In the genomic region with DNA sequence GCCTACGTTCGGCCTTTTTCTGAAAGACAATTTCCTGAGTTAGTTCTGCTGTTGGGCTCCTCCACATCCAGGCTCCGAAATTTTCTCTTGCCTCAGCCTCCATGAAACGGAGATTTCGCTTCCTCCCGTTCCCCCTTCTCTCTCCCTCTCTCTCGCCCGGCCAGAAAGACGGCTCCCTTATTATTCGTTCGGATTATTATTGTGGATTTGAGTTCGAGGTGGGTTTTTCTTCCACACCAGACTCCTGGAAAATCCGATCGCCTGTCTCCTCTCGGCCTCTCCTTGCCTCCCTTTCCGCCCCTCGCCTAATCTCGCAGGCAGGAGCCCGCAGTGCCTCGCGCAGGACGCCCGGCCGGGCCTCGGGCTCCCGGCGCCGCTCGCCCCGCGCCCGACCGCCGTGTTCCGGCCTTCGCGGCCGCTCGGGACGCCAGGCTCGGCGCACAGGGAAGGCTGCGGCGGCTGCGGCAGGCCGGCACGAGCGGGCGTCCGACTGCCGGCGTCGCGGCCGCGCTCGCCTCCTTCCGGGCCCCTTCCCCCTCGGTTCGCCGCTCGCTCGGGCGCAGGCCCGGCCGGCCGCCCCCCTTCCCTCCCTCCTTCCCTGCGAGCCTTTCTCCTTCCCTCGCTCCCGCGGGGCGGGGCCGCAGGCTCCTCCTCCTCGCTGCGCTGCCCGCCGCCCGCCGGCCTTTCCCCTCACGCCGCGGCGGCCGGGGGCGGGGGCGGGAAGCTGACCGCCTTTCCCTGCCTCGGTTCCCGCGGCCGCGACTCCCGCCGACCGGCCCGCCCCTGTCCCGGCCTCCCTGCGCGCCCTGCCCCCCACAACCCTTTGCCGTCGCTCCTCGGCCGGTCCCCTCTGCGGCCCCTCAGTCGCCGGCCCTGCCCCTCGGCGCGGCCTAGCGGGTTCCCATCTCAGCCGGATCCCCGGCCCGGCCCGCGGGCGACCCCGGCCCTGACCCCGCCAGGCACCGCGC, we compare ENCODE assay signal across 1 cellular context.
TF ChIP-seq lines count a peak whose summit lies in the region.

Gene ARHGEF11 (minus strand): TSS at position 492 of the 968 bp plus-strand sequence. CDS start 1,412 bp downstream, outside the sequence.

TF ChIP-seq in HepG2, 621 proteins besides CTCF, POLR2A, EP300 and RAD21 (continued from another document and continues in another):
- no peak; the same call in 1 of the 2 replicates for TF ChIP-seq ZNF784 (CRISPR knock-in tag; IDR thresholded peaks at IDR 0.05; ENCODE audit: borderline replicate concordance)
- no peak for TF ChIP-seq BRCA1 (CRISPR knock-in tag; IDR thresholded peaks at IDR 0.05)
- no peak for TF ChIP-seq ZNF570 (CRISPR knock-in tag; IDR thresholded peaks at IDR 0.05; ENCODE audit: borderline replicate concordance)
- no peak for TF ChIP-seq PRMT3 (CRISPR knock-in tag; IDR thresholded peaks at IDR 0.05; ENCODE audit: borderline replicate concordance, low read depth)
- TF ChIP-seq HIVEP1 (CRISPR knock-in tag; IDR thresholded peaks at IDR 0.05) = no peak
- TF ChIP-seq ISX (CRISPR knock-in tag; conservative IDR thresholded peaks at IDR 0.05) = no peak
- 0 out of 2 replicates have a peak, but pooled peaks have one; percentile 35 for TF ChIP-seq HES4 (CRISPR knock-in tag; IDR thresholded peaks at IDR 0.05; ENCODE audit: borderline replicate concordance)
- TF ChIP-seq ZSCAN21 (CRISPR knock-in tag; IDR thresholded peaks at IDR 0.05; ENCODE audit: borderline replicate concordance) = peak; percentile 88
- no peak for TF ChIP-seq ZNF407 (CRISPR knock-in tag; IDR thresholded peaks at IDR 0.05; ENCODE audit: not compliant biosample characterization)
- TF ChIP-seq HOXA7 (CRISPR knock-in tag; IDR thresholded peaks at IDR 0.05) = no peak
- TF ChIP-seq ZNF547 (CRISPR knock-in tag; IDR thresholded peaks at IDR 0.05) = no peak
- TF ChIP-seq TSC22D2 (CRISPR knock-in tag; IDR thresholded peaks at IDR 0.05; ENCODE audit: borderline replicate concordance) = no peak
- no peak for TF ChIP-seq ZNF251 (CRISPR knock-in tag; IDR thresholded peaks at IDR 0.05)
- 0 out of 2 replicates have a peak, but pooled peaks have one; percentile 11 for TF ChIP-seq ZC3H13 (CRISPR knock-in tag; IDR thresholded peaks at IDR 0.05)
- no peak for TF ChIP-seq ZNF614 (CRISPR knock-in tag; IDR thresholded peaks at IDR 0.05; ENCODE audit: borderline replicate concordance)
- TF ChIP-seq ZSCAN30 (CRISPR knock-in tag; IDR thresholded peaks at IDR 0.05) = no peak
- TF ChIP-seq ZNF510 (CRISPR knock-in tag; IDR thresholded peaks at IDR 0.05; ENCODE audit: low read depth) = no peak
- TF ChIP-seq, protein P1, sequence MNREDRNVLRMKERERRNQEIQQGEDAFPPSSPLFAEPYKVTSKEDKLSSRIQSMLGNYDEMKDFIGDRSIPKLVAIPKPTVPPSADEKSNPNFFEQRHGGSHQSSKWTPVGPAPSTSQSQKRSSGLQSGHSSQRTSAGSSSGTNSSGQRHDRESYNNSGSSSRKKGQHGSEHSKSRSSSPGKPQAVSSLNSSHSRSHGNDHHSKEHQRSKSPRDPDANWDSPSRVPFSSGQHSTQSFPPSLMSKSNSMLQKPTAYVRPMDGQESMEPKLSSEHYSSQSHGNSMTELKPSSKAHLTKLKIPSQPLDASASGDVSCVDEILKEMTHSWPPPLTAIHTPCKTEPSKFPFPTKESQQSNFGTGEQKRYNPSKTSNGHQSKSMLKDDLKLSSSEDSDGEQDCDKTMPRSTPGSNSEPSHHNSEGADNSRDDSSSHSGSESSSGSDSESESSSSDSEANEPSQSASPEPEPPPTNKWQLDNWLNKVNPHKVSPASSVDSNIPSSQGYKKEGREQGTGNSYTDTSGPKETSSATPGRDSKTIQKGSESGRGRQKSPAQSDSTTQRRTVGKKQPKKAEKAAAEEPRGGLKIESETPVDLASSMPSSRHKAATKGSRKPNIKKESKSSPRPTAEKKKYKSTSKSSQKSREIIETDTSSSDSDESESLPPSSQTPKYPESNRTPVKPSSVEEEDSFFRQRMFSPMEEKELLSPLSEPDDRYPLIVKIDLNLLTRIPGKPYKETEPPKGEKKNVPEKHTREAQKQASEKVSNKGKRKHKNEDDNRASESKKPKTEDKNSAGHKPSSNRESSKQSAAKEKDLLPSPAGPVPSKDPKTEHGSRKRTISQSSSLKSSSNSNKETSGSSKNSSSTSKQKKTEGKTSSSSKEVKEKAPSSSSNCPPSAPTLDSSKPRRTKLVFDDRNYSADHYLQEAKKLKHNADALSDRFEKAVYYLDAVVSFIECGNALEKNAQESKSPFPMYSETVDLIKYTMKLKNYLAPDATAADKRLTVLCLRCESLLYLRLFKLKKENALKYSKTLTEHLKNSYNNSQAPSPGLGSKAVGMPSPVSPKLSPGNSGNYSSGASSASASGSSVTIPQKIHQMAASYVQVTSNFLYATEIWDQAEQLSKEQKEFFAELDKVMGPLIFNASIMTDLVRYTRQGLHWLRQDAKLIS (CRISPR knock-in tag; IDR thresholded peaks at IDR 0.05) = no peak
- 0 out of 2 replicates have a peak, but pooled peaks have one; percentile 21 for TF ChIP-seq HNF4G (IDR thresholded peaks at IDR 0.05; ENCODE audit: borderline replicate concordance, low read depth, low read length)
- TF ChIP-seq HNF4G (CRISPR knock-in tag; IDR thresholded peaks at IDR 0.05; ENCODE audit: borderline replicate concordance, low read depth) = no peak
- no peak for TF ChIP-seq ATRX (CRISPR knock-in tag; IDR thresholded peaks at IDR 0.05; ENCODE audit: borderline replicate concordance)
- no peak; the same call in 1 of the 2 replicates for TF ChIP-seq TARDBP (CRISPR knock-in tag; IDR thresholded peaks at IDR 0.05)
- TF ChIP-seq, protein P2, sequence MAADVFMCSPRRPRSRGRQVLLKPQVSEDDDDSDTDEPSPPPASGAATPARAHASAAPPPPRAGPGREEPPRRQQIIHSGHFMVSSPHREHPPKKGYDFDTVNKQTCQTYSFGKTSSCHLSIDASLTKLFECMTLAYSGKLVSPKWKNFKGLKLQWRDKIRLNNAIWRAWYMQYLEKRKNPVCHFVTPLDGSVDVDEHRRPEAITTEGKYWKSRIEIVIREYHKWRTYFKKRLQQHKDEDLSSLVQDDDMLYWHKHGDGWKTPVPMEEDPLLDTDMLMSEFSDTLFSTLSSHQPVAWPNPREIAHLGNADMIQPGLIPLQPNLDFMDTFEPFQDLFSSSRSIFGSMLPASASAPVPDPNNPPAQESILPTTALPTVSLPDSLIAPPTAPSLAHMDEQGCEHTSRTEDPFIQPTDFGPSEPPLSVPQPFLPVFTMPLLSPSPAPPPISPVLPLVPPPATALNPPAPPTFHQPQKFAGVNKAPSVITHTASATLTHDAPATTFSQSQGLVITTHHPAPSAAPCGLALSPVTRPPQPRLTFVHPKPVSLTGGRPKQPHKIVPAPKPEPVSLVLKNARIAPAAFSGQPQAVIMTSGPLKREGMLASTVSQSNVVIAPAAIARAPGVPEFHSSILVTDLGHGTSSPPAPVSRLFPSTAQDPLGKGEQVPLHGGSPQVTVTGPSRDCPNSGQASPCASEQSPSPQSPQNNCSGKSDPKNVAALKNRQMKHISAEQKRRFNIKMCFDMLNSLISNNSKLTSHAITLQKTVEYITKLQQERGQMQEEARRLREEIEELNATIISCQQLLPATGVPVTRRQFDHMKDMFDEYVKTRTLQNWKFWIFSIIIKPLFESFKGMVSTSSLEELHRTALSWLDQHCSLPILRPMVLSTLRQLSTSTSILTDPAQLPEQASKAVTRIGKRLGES (CRISPR knock-in tag; IDR thresholded peaks at IDR 0.05; ENCODE audit: borderline replicate concordance) = no peak
- TF ChIP-seq AKAP8 (CRISPR knock-in tag; IDR thresholded peaks at IDR 0.05) = no peak
- no peak for TF ChIP-seq HNRNPL (IDR thresholded peaks at IDR 0.05; ENCODE audit: low read depth, low read length)
- no peak for TF ChIP-seq NFIB (CRISPR knock-in tag; IDR thresholded peaks at IDR 0.05; ENCODE audit: borderline replicate concordance)
- no peak for TF ChIP-seq ZNF232 (CRISPR knock-in tag; IDR thresholded peaks at IDR 0.05; ENCODE audit: borderline replicate concordance)
- TF ChIP-seq GABPB1 (CRISPR knock-in tag; IDR thresholded peaks at IDR 0.05) = peak; percentile 54
- TF ChIP-seq, protein P3, sequence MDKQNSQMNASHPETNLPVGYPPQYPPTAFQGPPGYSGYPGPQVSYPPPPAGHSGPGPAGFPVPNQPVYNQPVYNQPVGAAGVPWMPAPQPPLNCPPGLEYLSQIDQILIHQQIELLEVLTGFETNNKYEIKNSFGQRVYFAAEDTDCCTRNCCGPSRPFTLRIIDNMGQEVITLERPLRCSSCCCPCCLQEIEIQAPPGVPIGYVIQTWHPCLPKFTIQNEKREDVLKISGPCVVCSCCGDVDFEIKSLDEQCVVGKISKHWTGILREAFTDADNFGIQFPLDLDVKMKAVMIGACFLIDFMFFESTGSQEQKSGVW (CRISPR knock-in tag; IDR thresholded peaks at IDR 0.05; ENCODE audit: borderline replicate concordance) = no peak
- TF ChIP-seq SIX1 (CRISPR knock-in tag; IDR thresholded peaks at IDR 0.05; ENCODE audit: borderline replicate concordance) = no peak
- no peak for TF ChIP-seq ZNF891 (CRISPR knock-in tag; IDR thresholded peaks at IDR 0.05)
- no peak; the same call in 1 of the 2 replicates for TF ChIP-seq SIN3A (IDR thresholded peaks at IDR 0.05; ENCODE audit: borderline replicate concordance, low read depth, low read length)
- no peak for TF ChIP-seq WIZ (CRISPR knock-in tag; IDR thresholded peaks at IDR 0.05)
- no peak for TF ChIP-seq ZNF615 (CRISPR knock-in tag; IDR thresholded peaks at IDR 0.05; ENCODE audit: borderline replicate concordance)
- no peak; the same call in 1 of the 2 replicates for TF ChIP-seq ZNF773 (CRISPR knock-in tag; IDR thresholded peaks at IDR 0.05; ENCODE audit: borderline replicate concordance)
- TF ChIP-seq HDAC2 (CRISPR knock-in tag; IDR thresholded peaks at IDR 0.05) = 0 out of 2 replicates have a peak, but pooled peaks have one; percentile 5
- TF ChIP-seq ZNF703 (CRISPR knock-in tag; IDR thresholded peaks at IDR 0.05; ENCODE audit: borderline replicate concordance) = no peak
- TF ChIP-seq, protein P4, sequence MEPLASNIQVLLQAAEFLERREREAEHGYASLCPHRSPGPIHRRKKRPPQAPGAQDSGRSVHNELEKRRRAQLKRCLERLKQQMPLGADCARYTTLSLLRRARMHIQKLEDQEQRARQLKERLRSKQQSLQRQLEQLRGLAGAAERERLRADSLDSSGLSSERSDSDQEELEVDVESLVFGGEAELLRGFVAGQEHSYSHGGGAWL (CRISPR knock-in tag; IDR thresholded peaks at IDR 0.05) = no peak; the same call in 1 of the 2 replicates
